Comparison of ENCODE assay signal across 21 cellular contexts in the genomic region with DNA sequence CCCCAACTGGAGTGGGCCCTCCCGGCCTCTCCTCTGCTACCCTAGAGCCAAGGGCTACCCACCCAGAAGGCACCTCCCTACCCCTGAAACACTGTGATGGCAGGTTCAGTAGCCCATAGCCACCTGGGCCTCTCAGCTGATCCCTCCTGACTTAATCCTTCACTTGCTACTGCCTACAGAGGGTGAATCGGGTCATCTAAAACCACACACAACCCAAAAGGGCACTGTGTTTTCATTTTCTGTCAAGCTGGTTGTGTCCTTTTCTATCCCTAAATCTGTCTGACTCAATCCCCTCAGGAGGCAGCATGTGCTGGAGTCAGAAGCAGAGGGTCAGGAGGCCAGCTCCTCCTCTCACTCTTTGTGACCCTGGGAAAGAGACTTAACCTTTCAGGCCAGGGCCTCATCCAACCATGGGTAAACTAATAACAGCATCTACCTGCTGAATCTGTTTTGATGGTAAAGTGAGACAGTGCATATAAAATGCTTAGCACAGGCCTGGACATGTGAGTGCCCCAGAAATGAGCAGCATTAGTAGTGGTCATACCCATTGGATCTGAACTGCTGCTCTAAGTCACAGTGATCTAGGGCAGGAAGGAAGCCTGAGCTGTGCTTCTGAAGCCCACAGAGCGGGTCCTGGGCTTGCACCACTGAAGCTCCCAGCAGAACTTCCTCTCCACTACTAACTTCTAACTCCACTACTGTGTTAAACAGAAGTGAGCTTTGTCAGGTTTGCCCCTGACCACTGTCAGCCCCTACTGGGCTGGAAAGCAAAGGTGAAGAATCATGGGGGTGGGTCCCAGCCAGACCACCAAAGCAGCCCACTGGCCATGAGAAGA. TPM values are rescaled to one million over a fixed set of nuclear protein-coding genes. Genes with fewer than 3 reads are reported as not detected.
DNase-seq lines count a peak whose midpoint lies in the region; ATAC-seq, FAIRE-seq and TF ChIP-seq lines count a peak whose summit lies in the region.
"Had no signal": no experiment of that assay in that cellular context is flagged by ENCODE, and none has a peak within 500 bp of the region (broad histone marks: within the 10 kb centered on the region; RNA-seq: fewer than 3 reads in every experiment).

No MANE protein-coding gene starts in this region.

- H3K9me3 ChIP-seq in OCI-LY7 (ENCODE audit: low read length) = no peaks in the 10 kb centered on the region
- H3K9me3 ChIP-seq: heart right ventricle had no signal

- no peaks in the 10 kb centered on the region for H3K9me2 ChIP-seq in OCI-LY7 (ENCODE audit: insufficient read depth, low read length)

- intact Hi-C loops in OCI-LY7 (cut with micrococcal nuclease; ENCODE audit: unreplicated experiment) = no loop called here

- H3K36me3 ChIP-seq in bronchial epithelial cell (ENCODE audit: control insufficient read depth, insufficient read depth, low read length) (peaks cover 5% of the 10 kb centered on the region), OCI-LY7 (ENCODE audit: insufficient read depth, low read length) (peaks cover 77% of the 10 kb centered on the region)

- H3K27ac ChIP-seq in OCI-LY7 (ENCODE audit: low read depth, low read length, poor library complexity, severe bottlenecking) = no peak overlapping the region
- H3K27ac ChIP-seq: heart right ventricle had no signal

- H3K4me3 ChIP-seq in bronchial epithelial cell (ENCODE audit: low read depth, low read length) (no peak overlapping the region), OCI-LY7 (ENCODE audit: low read depth, low read length, poor library complexity, severe bottlenecking) (no peak overlapping the region)
- H3K4me3 ChIP-seq: heart right ventricle had no signal

- peak overlapping the region in 1 of 2 donors; percentile 90 for H3K27ac Mint-ChIP-seq in stimulated activated naive CD8-positive, alpha-beta T cell treated with anti-CD3 and anti-CD28 coated beads, Interleukin-15, amount 100 ng/mL, for 72 hours
- H3K27ac Mint-ChIP-seq in stimulated activated naive CD8-positive, alpha-beta T cell treated with anti-CD3 and anti-CD28 coated beads, Interleukin-15, Interleukin-2, amounts not matched to agents 100 ng/mL and 50 ng/mL, for 24 hours = peak overlapping the region; percentile 76
- H3K27ac Mint-ChIP-seq: HFFc6, memory B cell had no signal

- H3K4me1 ChIP-seq in OCI-LY7 (ENCODE audit: insufficient read depth, low read length, poor library complexity, severe bottlenecking) = no peaks in the 10 kb centered on the region

- no peak overlapping the region for H3K4me2 ChIP-seq in OCI-LY7 (ENCODE audit: low read length)

- no TSS peak for BruUV-seq in OCI-LY7 (replicated peaks; lab: Mats Ljungman, UMichigan)

- peaks cover 41% of the 10 kb centered on the region for H3K36me3 Mint-ChIP-seq in stimulated activated naive CD8-positive, alpha-beta T cell treated with anti-CD3 and anti-CD28 coated beads, Interleukin-15, Interleukin-2, amounts not matched to agents 100 ng/mL and 50 ng/mL, for 24 hours (ENCODE audit: low read depth)

- H2AFZ ChIP-seq in OCI-LY7 (ENCODE audit: low read length) = no peak overlapping the region

- no peaks in the 10 kb centered on the region for H3K27me3 ChIP-seq in bronchial epithelial cell (ENCODE audit: control insufficient read depth, insufficient read depth, low read length)
- H3K27me3 ChIP-seq: heart right ventricle had no signal

- FAIRE-seq in bronchial epithelial cell (lab: Jason Lieb, UNC) = peak; percentile 81
- FAIRE-seq: islet of Langerhans had no signal

- peaks cover 12% of the 10 kb centered on the region for H3K4me1 Mint-ChIP-seq in stimulated activated naive CD8-positive, alpha-beta T cell treated with anti-CD3 and anti-CD28 coated beads, Interleukin-15, amount 100 ng/mL, for 72 hours
- no peaks in the 10 kb centered on the region for H3K4me1 Mint-ChIP-seq in stimulated activated naive CD8-positive, alpha-beta T cell treated with anti-CD3 and anti-CD28 coated beads, Interleukin-15, Interleukin-2, amounts not matched to agents 100 ng/mL and 50 ng/mL, for 24 hours (ENCODE audit: low read depth)

- DNase-seq in stimulated activated naive CD8-positive, alpha-beta T cell treated with anti-CD3 and anti-CD28 coated beads, Interleukin-15, Interleukin-2, amounts not matched to agents 100 U/mL and 50 U/mL, for 24 hours = no peak
- DNase-seq in stimulated activated naive CD8-positive, alpha-beta T cell treated with anti-CD3 and anti-CD28 coated beads, Interleukin-15, amount 100 ng/mL, for 72 hours = no peak
- peak; percentile 56 for DNase-seq in SKM-1 treated with dmso at 0.1 percent for 144 hours (lab: John Stamatoyannopoulos, UW; ENCODE audit: unreplicated experiment)
- DNase-seq in bronchial epithelial cell (ENCODE audit: low read depth) = peak; percentile 69
- no peak for DNase-seq in putamen (ENCODE audit: low spot score)
- no peak for DNase-seq in OCI-LY7 (ENCODE audit: low spot score)
- DNase-seq: activated CD4-positive, alpha-beta T cell treated with anti-CD3 and anti-CD28 coated beads for 4 hours; activated T-cell treated with anti-CD3 and anti-CD28 coated beads, Interleukin-2, amount 50 U/mL, for 1 hour; amniotic stem cell; effector CD4-positive, alpha-beta T cell; heart right ventricle; HFFc6; Karpas-422; naive B cell; NCI-H524 treated with DMSO at 0.1 percent for 48 hours; SHP77 treated with DMSO at 0.1 percent for 48 hours; stimulated activated CD4-positive, alpha-beta T cell treated with anti-CD3 and anti-CD28 coated beads, Interleukin-4, amount 100 ng/mL, for 1 hour had no signal

- no peaks in the 10 kb centered on the region for H4K20me1 ChIP-seq in OCI-LY7 (ENCODE audit: insufficient read depth, low read length)

- ATAC-seq in stimulated activated naive CD8-positive, alpha-beta T cell treated with anti-CD3 and anti-CD28 coated beads, Interleukin-15, Interleukin-2, amounts not matched to agents 100 U/mL and 50 U/mL, for 24 hours = peak; percentile 36
- no peak for ATAC-seq in stimulated activated naive CD8-positive, alpha-beta T cell treated with anti-CD3 and anti-CD28 coated beads, Interleukin-15, amount 100 ng/mL, for 72 hours
- ATAC-seq in HG03045 (IDR thresholded peaks at IDR 0.05; ENCODE audit: unreplicated experiment) = no peak

- POLR2A ChIA-PET in OCI-LY7 (lab: Charles Lee) = no interaction called here

- TF ChIP-seq CTCF in bronchial epithelial cell (IDR thresholded peaks at IDR 0.05; ENCODE audit: insufficient read depth, low read length, severe bottlenecking) (no peak), OCI-LY7 (conservative IDR thresholded peaks at IDR 0.05; ENCODE audit: low read length) (no peak)

- H3K4me3 Mint-ChIP-seq in stimulated activated naive CD8-positive, alpha-beta T cell treated with anti-CD3 and anti-CD28 coated beads, Interleukin-15, amount 100 ng/mL, for 72 hours = no peak overlapping the region
- no peak overlapping the region for H3K4me3 Mint-ChIP-seq in stimulated activated naive CD8-positive, alpha-beta T cell treated with anti-CD3 and anti-CD28 coated beads, Interleukin-15, Interleukin-2, amounts not matched to agents 100 ng/mL and 50 ng/mL, for 24 hours
- H3K4me3 Mint-ChIP-seq: HFFc6, memory B cell, naive B cell had no signal

- CTCF ChIA-PET in OCI-LY7 (lab: Charles Lee; ENCODE audit: unreplicated experiment) = interaction anchor here (0.6 kb wide), 1 partner anchor 324 kb away, joined by 7 read pairs; no protein-coding TSS in a partner anchor

- H3K9me3 Mint-ChIP-seq in stimulated activated naive CD8-positive, alpha-beta T cell treated with anti-CD3 and anti-CD28 coated beads, Interleukin-15, amount 100 ng/mL, for 72 hours = no peaks in the 10 kb centered on the region
- no peaks in the 10 kb centered on the region for H3K9me3 Mint-ChIP-seq in stimulated activated naive CD8-positive, alpha-beta T cell treated with anti-CD3 and anti-CD28 coated beads, Interleukin-15, Interleukin-2, amounts not matched to agents 100 ng/mL and 50 ng/mL, for 24 hours
- H3K9me3 Mint-ChIP-seq: HFFc6, memory B cell had no signal

- H3K27me3 Mint-ChIP-seq in stimulated activated naive CD8-positive, alpha-beta T cell treated with anti-CD3 and anti-CD28 coated beads, Interleukin-15, amount 100 ng/mL, for 72 hours = no peaks in the 10 kb centered on the region
- no peaks in the 10 kb centered on the region for H3K27me3 Mint-ChIP-seq in stimulated activated naive CD8-positive, alpha-beta T cell treated with anti-CD3 and anti-CD28 coated beads, Interleukin-15, Interleukin-2, amounts not matched to agents 100 ng/mL and 50 ng/mL, for 24 hours
- H3K27me3 Mint-ChIP-seq: memory B cell, naive B cell had no signal

- no peaks in the 10 kb centered on the region for H3K79me2 ChIP-seq in OCI-LY7 (ENCODE audit: insufficient read depth, low read depth, low read length)

RNA-seq across cellular contexts. Expression of gene PMVK, which starts 11.0 kb away (rescaled TPM):
- total RNA-seq in bronchial epithelial cell = 11.3 and 24.6 TPM in 2 replicates
- total RNA-seq in OCI-LY7 (2014; rRNA removed; shearing (Covaris generic)) = 16.3 and 19.1 TPM in 2 replicates
- 45.9 and 54.0 TPM in 2 replicates for total RNA-seq in OCI-LY7 (2022)

RNA-seq across cellular contexts. Expression of gene PBXIP1, which starts 30.3 kb away (rescaled TPM):
- total RNA-seq in bronchial epithelial cell (23.7 and 28.3 TPM in 2 replicates), OCI-LY7 (2022) (37.7 and 39.8 TPM in 2 replicates)
- total RNA-seq in OCI-LY7 (2014; rRNA removed; shearing (Covaris generic)) = 23.8 and 26.6 TPM in 2 replicates

RNA-seq across cellular contexts. Expression of gene PYGO2, which starts 36.0 kb away (rescaled TPM):
- total RNA-seq in bronchial epithelial cell (7.4 and 20.0 TPM in 2 replicates), OCI-LY7 (2022) (47.3 and 53.1 TPM in 2 replicates)
- total RNA-seq in OCI-LY7 (2014; rRNA removed; shearing (Covaris generic)) = 36.5 and 44.3 TPM in 2 replicates

RNA-seq across cellular contexts. Expression of gene SHC1, which starts 45.0 kb away (rescaled TPM):
- total RNA-seq in bronchial epithelial cell = 216 and 351 TPM in 2 replicates
- total RNA-seq in OCI-LY7 (2014; rRNA removed; shearing (Covaris generic)) = 31.4 and 37.6 TPM in 2 replicates
- total RNA-seq in OCI-LY7 (2022) = 77.4 and 84.0 TPM in 2 replicates

RNA-seq across cellular contexts. Expression of gene CKS1B, which starts 48.9 kb away (rescaled TPM):
- total RNA-seq in bronchial epithelial cell (56.3 and 76.9 TPM in 2 replicates), OCI-LY7 (2022) (230 and 260 TPM in 2 replicates)
- 149 and 204 TPM in 2 replicates for total RNA-seq in OCI-LY7 (2014; rRNA removed; shearing (Covaris generic))

Comparison
In these comparisons a context has a peak if more than half of its experiments do, and no peak if none do; other contexts are left out.
1. DNase-seq: peak in SKM-1 treated with dmso at 0.1 percent for 144 hours (single experiment) and bronchial epithelial cell (single experiment); none in stimulated activated naive CD8-positive, alpha-beta T cell treated with anti-CD3 and anti-CD28 coated beads, Interleukin-15, Interleukin-2, amounts not matched to agents 100 U/mL and 50 U/mL, for 24 hours (single experiment), stimulated activated naive CD8-positive, alpha-beta T cell treated with anti-CD3 and anti-CD28 coated beads, Interleukin-15, amount 100 ng/mL, for 72 hours (0 of 2), putamen (single experiment) and OCI-LY7 (single experiment).